Comparison of ENCODE assay signal across 14 cellular contexts in genomic region chr17:30343244-30343643, GRCh38. TPM values are rescaled to one million over a fixed set of nuclear protein-coding genes. Genes with fewer than 3 reads are reported as not detected.
DNase-seq lines count a peak whose midpoint lies in the region; ATAC-seq and TF ChIP-seq lines count a peak whose summit lies in the region.
"Not testable (repeated sequence)": the region's sequence is repeated elsewhere in the genome, so short reads cannot be mapped to it uniquely, and the experiment has no call there.
"Had no signal": no experiment of that assay in that cellular context is flagged by ENCODE, and none has a peak within 500 bp of the region (broad histone marks: within the 10 kb centered on the region; RNA-seq: fewer than 3 reads in every experiment).

No MANE protein-coding gene starts in this region.

- peak overlapping the region; percentile 93 for H2AFZ ChIP-seq in parathyroid adenoma

- H3K9me3 ChIP-seq in DOHH2 (ENCODE audit: control insufficient read depth, insufficient read depth, low read length); parathyroid adenoma (ENCODE audit: control insufficient read depth, low read length); testis: not testable (repeated sequence)

- not testable (repeated sequence) for H3K79me2 ChIP-seq in DOHH2 (ENCODE audit: control insufficient read depth, low read length); parathyroid adenoma

- not testable (repeated sequence) for H3K9me3 Mint-ChIP-seq in natural killer cell treated with Interleukin-12 subunit alpha and Interleukin-12 subunit beta and Interleukin-15 and Interleukin-18, amount 100 ng/mL, for 72 hours

- H3K27ac ChIP-seq in DOHH2 (ENCODE audit: low read depth, low read length); parathyroid adenoma: not testable (repeated sequence)
- peak overlapping the region; percentile 92 for H3K27ac ChIP-seq in angular gyrus (ENCODE audit: low read depth, low read length)
- H3K27ac ChIP-seq in cingulate gyrus (ENCODE audit: low read depth, low read length) = peak overlapping the region; percentile 88
- H3K27ac ChIP-seq in testis = peak overlapping the region; percentile 41 to 51

- not testable (repeated sequence) for H3K36me3 ChIP-seq in DOHH2 (ENCODE audit: control insufficient read depth, low read length); parathyroid adenoma (ENCODE audit: control insufficient read depth, insufficient read depth, low read length); testis (ENCODE audit: low read depth, missing control alignments)

- not testable (repeated sequence) for H3K9me2 ChIP-seq in DOHH2 (replicated peaks; ENCODE audit: control insufficient read depth, low read length)

- not testable (repeated sequence) for H3K9ac ChIP-seq in parathyroid adenoma

- H3K27ac Mint-ChIP-seq in natural killer cell treated with Interleukin-12 subunit alpha and Interleukin-12 subunit beta and Interleukin-15 and Interleukin-18, amount 100 ng/mL, for 72 hours = peak overlapping the region; percentile 6 to 69

- TF ChIP-seq CTCF in DOHH2 (IDR thresholded peaks at IDR 0.05; ENCODE audit: low read depth, low read length, poor library complexity, severe bottlenecking); parathyroid adenoma (IDR thresholded peaks at IDR 0.05); testis (IDR thresholded peaks at IDR 0.05): not testable (repeated sequence)

- H3K27me3 Mint-ChIP-seq in natural killer cell treated with Interleukin-12 subunit alpha and Interleukin-12 subunit beta and Interleukin-15 and Interleukin-18, amount 100 ng/mL, for 72 hours = not testable (repeated sequence)

- ATAC-seq in natural killer cell treated with Interleukin-12 subunit alpha and Interleukin-12 subunit beta and Interleukin-15 and Interleukin-18, amount 100 ng/mL, for 72 hours = not testable (repeated sequence)

- peak overlapping the region; percentile 66; the same call in 1 of the 2 replicates for H3K4me2 ChIP-seq in DOHH2 (ENCODE audit: low read length)
- not testable (repeated sequence) for H3K4me2 ChIP-seq in parathyroid adenoma (ENCODE audit: low read length)

- H3K4me1 ChIP-seq in DOHH2 (ENCODE audit: control insufficient read depth, low read length) = peaks cover 33% of the 10 kb centered on the region
- peaks cover 15% of the 10 kb centered on the region for H3K4me1 ChIP-seq in parathyroid adenoma
- peaks cover 21% of the 10 kb centered on the region for H3K4me1 ChIP-seq in testis

- H3K4me3 ChIP-seq in DOHH2 (ENCODE audit: low read length); parathyroid adenoma (ENCODE audit: low read depth, low read length); testis: not testable (repeated sequence)

- not testable (repeated sequence) for TF ChIP-seq POLR2A in testis (IDR thresholded peaks at IDR 0.05)

- intact Hi-C loops in testis (cut with DNase I; ENCODE audit: low total_unique reads) = not testable (repeated sequence)

- not testable (repeated sequence) for H3K4me3 Mint-ChIP-seq in natural killer cell treated with Interleukin-12 subunit alpha and Interleukin-12 subunit beta and Interleukin-15 and Interleukin-18, amount 100 ng/mL, for 72 hours

- H3F3A ChIP-seq in DOHH2 (ENCODE audit: control insufficient read depth, insufficient read depth) = not testable (repeated sequence)

- 88 to 91% methylated on average over 3 of the region's 3 CpGs for WGBS in testis, 2 donors

- peak; percentile 26 for DNase-seq in islet precursor cell
- DNase-seq in natural killer cell treated with Interleukin-12 subunit alpha and Interleukin-12 subunit beta and Interleukin-15 and Interleukin-18, amount 100 ng/mL, for 72 hours (ENCODE audit: low spot score); testis: not testable (repeated sequence)

- H3K27me3 ChIP-seq in DOHH2 (ENCODE audit: control insufficient read depth, low read length); parathyroid adenoma (ENCODE audit: control insufficient read depth, insufficient read depth, low read length); testis: not testable (repeated sequence)

- peaks cover 16 to 18% of the 10 kb centered on the region in 2 donors for H3K4me1 Mint-ChIP-seq in natural killer cell treated with Interleukin-12 subunit alpha and Interleukin-12 subunit beta and Interleukin-15 and Interleukin-18, amount 100 ng/mL, for 72 hours (ENCODE audit: low read depth in 2 of 2)

- H4K20me1 ChIP-seq in DOHH2 (ENCODE audit: control insufficient read depth, insufficient read depth, low read depth, low read length) = not testable (repeated sequence)

- H3K36me3 Mint-ChIP-seq in natural killer cell treated with Interleukin-12 subunit alpha and Interleukin-12 subunit beta and Interleukin-15 and Interleukin-18, amount 100 ng/mL, for 72 hours = not testable (repeated sequence)

RNA-seq across cellular contexts. Expression of gene TMIGD1, which starts 9.4 kb away (rescaled TPM):
- not detected for total RNA-seq in natural killer cell treated with Interleukin-12 subunit alpha and Interleukin-12 subunit beta and Interleukin-15 and Interleukin-18, amount 100 ng/mL, for 72 hours
- not detected for total RNA-seq in testis
- polyA plus RNA-seq in testis (ENCODE audit: insufficient read depth, low read depth, low replicate concordance) = not detected
- total RNA-seq: Calu3; CD4-positive, alpha-beta T cell; G401; GM12878; H4; HFFc6; HT1080 had no signal
- polyA plus RNA-seq: GM12878 had no signal

RNA-seq across cellular contexts. Expression of gene CPD, which starts 35.5 kb away (rescaled TPM):
- total RNA-seq in natural killer cell treated with Interleukin-12 subunit alpha and Interleukin-12 subunit beta and Interleukin-15 and Interleukin-18, amount 100 ng/mL, for 72 hours = 10 to 100 TPM; 69.7 to 97.7 TPM
- total RNA-seq in testis = 100 to 1,000 TPM; 134 to 194 TPM
- polyA plus RNA-seq in testis (ENCODE audit: insufficient read depth, low read depth, low replicate concordance) = 108 TPM

RNA-seq across cellular contexts. Expression of gene BLMH, which starts 51.5 kb away (rescaled TPM):
- total RNA-seq in natural killer cell treated with Interleukin-12 subunit alpha and Interleukin-12 subunit beta and Interleukin-15 and Interleukin-18, amount 100 ng/mL, for 72 hours = 10 to 100 TPM; 52.5 to 97.5 TPM
- 10 to 100 TPM; 46.9 to 54.9 TPM for total RNA-seq in testis
- 36.4 TPM for polyA plus RNA-seq in testis (ENCODE audit: insufficient read depth, low read depth, low replicate concordance)
